Comparison of ENCODE assay signal across 14 cellular contexts in genomic region chr10:60429084-60429849, GRCh38. TPM values are rescaled to one million over a fixed set of nuclear protein-coding genes. Genes with fewer than 3 reads are reported as not detected.
DNase-seq lines count a peak whose midpoint lies in the region; ATAC-seq, FAIRE-seq and TF ChIP-seq lines count a peak whose summit lies in the region.
"Had no signal": no experiment of that assay in that cellular context is flagged by ENCODE, and none has a peak within 500 bp of the region (broad histone marks: within the 10 kb centered on the region; RNA-seq: fewer than 3 reads in every experiment).

No MANE protein-coding gene starts in this region.

- intact Hi-C loops in Right ventricle myocardium inferior (cut with DNase I), result loop anchor here (5.0 kb wide), 1 partner anchor 117 kb away; no protein-coding TSS in a partner anchor
- intact Hi-C loops in cardiac septum (cut with DNase I), result loop anchor here (10.0 kb wide), 1 partner anchor 124 kb away; no protein-coding TSS in a partner anchor

- ATAC-seq in Right ventricle myocardium inferior (peak; percentile 34), HG02759 (IDR thresholded peaks at IDR 0.05; ENCODE audit: unreplicated experiment) (no peak)

- no peak for TF ChIP-seq CTCF in choroid plexus epithelial cell (conservative IDR thresholded peaks at IDR 0.05; ENCODE audit: low read depth, low read length)
- no peak for TF ChIP-seq CTCF in D721Med (IDR thresholded peaks at IDR 0.05; ENCODE audit: insufficient read depth, missing control alignments)

- no peak for FAIRE-seq in D721Med (lab: Jason Lieb, UNC)
- FAIRE-seq: frontal cortex had no signal

- DNase-seq in Right ventricle myocardium inferior (ENCODE audit: missing footprints) (no peak), cardiac septum (ENCODE audit: low spot score) (no peak), choroid plexus epithelial cell (ENCODE audit: low read depth) (peak; percentile 52), lung microvascular endothelial cell (ENCODE audit: low read depth in 2 of 2) (peak; percentile 52 to 67), NCI-H2081 treated with DMSO at 0.1 percent for 48 hours (lab: John Stamatoyannopoulos, UW) (no peak), D721Med (ENCODE audit: insufficient read length, low spot score) (no peak)
- DNase-seq in stimulated activated CD4-positive, alpha-beta T cell treated with anti-CD3 and anti-CD28 coated beads, Interleukin-2, amount 100 ng/mL, for 48 hours, result no peak
- DNase-seq: activated CD4-positive, alpha-beta memory T cell treated with anti-CD3 and anti-CD28 coated beads, Interleukin-2, amount 10 ng/mL, durations not matched to agents 7 days and 5 days; CD4-positive, alpha-beta T cell; effector CD4-positive, alpha-beta T cell; Karpas-422; NCI-H510A treated with DMSO at 0.1 percent for 48 hours had no signal

- no peak overlapping the region for H3K4me3 ChIP-seq in choroid plexus epithelial cell (ENCODE audit: low read depth, low read length)

RNA-seq across cellular contexts. Expression of gene ANK3, which starts 39.6 kb away (rescaled TPM):
- 216 TPM for total RNA-seq in Right ventricle myocardium inferior
- total RNA-seq in cardiac septum, result 173 TPM
- under 0.01 and 0.87 TPM in 2 replicates for total RNA-seq in lung microvascular endothelial cell

Comparison
In these comparisons a context has a peak if more than half of its experiments do, and no peak if none do; other contexts are left out.
1. DNase-seq: peak in choroid plexus epithelial cell (single experiment) and lung microvascular endothelial cell (2 of 2); none in Right ventricle myocardium inferior (single experiment), cardiac septum (single experiment), NCI-H2081 treated with DMSO at 0.1 percent for 48 hours (single experiment), stimulated activated CD4-positive, alpha-beta T cell treated with anti-CD3 and anti-CD28 coated beads, Interleukin-2, amount 100 ng/mL, for 48 hours (0 of 2) and D721Med (single experiment).
2. RNA of gene ANK3, which starts 39.6 kb away (total RNA-seq): 216 TPM in Right ventricle myocardium inferior (single experiment) and 173 TPM in cardiac septum (single experiment); under 0.01 to 0.87 TPM in lung microvascular endothelial cell; every median in the first group is over 10 times any median in the second.